Comparison of ENCODE assay signal across 8 cellular contexts in the genomic region with DNA sequence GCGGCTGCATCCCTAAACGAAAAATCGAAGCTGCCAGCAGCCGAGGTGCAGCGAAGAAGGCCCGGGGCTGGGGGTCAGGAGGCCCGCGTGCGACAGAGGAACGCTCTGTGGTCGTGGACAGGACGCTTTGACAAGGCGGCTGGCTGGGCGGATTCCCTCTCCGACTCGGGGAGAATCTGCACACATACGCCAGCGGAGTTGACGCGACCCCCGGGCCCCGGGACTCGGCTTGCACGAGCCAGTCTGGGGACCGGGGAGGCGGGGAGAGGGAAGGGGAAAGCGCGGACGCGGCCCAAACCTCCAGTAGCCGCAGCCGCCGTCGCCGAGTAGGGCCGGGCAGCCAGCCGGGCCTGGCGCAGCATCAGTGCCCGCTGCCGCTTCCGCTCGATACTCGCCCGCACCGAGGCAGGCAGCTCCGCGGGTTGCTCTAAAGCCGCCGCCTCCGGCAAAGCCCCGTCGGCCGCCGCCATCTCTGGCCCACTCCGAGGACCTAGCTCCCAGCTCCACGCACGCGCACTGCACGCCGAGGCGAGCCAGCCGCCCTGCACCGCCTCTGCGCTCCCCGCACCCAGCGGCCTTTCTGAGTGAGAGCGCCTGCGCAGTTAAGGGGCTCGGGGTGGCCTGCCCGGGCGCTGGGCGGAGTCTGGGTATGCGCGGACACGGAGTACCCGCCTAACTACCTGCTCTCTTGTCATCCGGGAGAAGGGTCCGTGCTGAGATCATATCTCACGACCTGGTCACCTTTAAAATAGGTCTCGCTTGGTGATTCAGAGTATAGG. TPM values are rescaled to one million over a fixed set of nuclear protein-coding genes. Genes with fewer than 3 reads are reported as not detected.
DNase-seq lines count a peak whose midpoint lies in the region; ATAC-seq lines count a peak whose summit lies in the region.

A gene (minus strand): TSS at position 518 of the 779 bp plus-strand sequence. CDS start 48 bp downstream, at position 470.

- DNase-seq in Caki2 (ENCODE audit: low read depth) (peak; percentile 87), HUDEP-2 (lab: John Stamatoyannopoulos, UW; ENCODE audit: unreplicated experiment in 76 of 76) (peak in 75 of 76 experiments; percentile 45 to 95 (median 88)), NOMO-1 treated with dmso at 0.1 percent for 144 hours (lab: John Stamatoyannopoulos, UW; ENCODE audit: unreplicated experiment) (peak; percentile 83)
- DNase-seq in activated CD8-positive, alpha-beta memory T cell treated with anti-CD3 and anti-CD28 coated beads, Interleukin-2, amount 50 U/mL, for 1 hour (ENCODE audit: extremely low read depth), result peak; percentile 92
- peak; percentile 91 for DNase-seq in stimulated activated CD8-positive, alpha-beta memory T cell treated with anti-CD3 and anti-CD28 coated beads, Interleukin-15, amount 100 ng/mL, for 24 hours (ENCODE audit: low read depth)

- H3K27ac ChIP-seq in mesodermal cell (ENCODE audit: low read depth, low read length, severe bottlenecking), result peak within 1 kb of the TSS; percentile 72

- H3K4me1 ChIP-seq in endocrine pancreas (ENCODE audit: control insufficient read depth, insufficient read depth, low read length), result peaks cover 19% of the 10 kb centered on the region
- H3K4me1 ChIP-seq in mesodermal cell (ENCODE audit: control insufficient read depth, insufficient read depth, low read length, poor library complexity, severe bottlenecking), result peaks cover 6% of the 10 kb centered on the region

- H3K27me3 ChIP-seq in endocrine pancreas (ENCODE audit: control insufficient read depth, insufficient read depth, low read length), result no peaks in the 10 kb centered on the region

- H3K9me3 ChIP-seq in endocrine pancreas (ENCODE audit: control insufficient read depth, low read length), result no peaks in the 10 kb centered on the region
- H3K9me3 ChIP-seq in mesodermal cell (ENCODE audit: control insufficient read depth, low read length), result no peaks in the 10 kb centered on the region

- in situ Hi-C loops in Caki2 (cut with HindIII; ENCODE audit: low pct_unique_long_range_greater_than_20kb, low sequenced_read_pairs), result no loop called here

- peak; percentile 83 for ATAC-seq in GM21381 (IDR thresholded peaks at IDR 0.05; ENCODE audit: unreplicated experiment)

- peak within 1 kb of the TSS; percentile 93 for H3K4me3 ChIP-seq in endocrine pancreas (ENCODE audit: control insufficient read depth, insufficient read depth, low read length)
- peak within 1 kb of the TSS; percentile 69 for H3K4me3 ChIP-seq in mesodermal cell (ENCODE audit: extremely low read depth, insufficient read depth, low read length, poor library complexity, severe bottlenecking)

- peak within 1 kb of the TSS; percentile 68 for H3K9ac ChIP-seq in endocrine pancreas (ENCODE audit: control insufficient read depth, insufficient read depth, low read length)

- H3K36me3 ChIP-seq in endocrine pancreas (ENCODE audit: control insufficient read depth, insufficient read depth, low read length) (no peaks in the 10 kb centered on the region), mesodermal cell (ENCODE audit: control insufficient read depth, insufficient read depth, low read length) (no peaks in the 10 kb centered on the region)

- 1% methylated on average over 63 to 74 of the region's 80 CpGs for WGBS in mesodermal cell (ENCODE audit: insufficient coverage in 2 of 2), 2 experiments

RNA-seq across cellular contexts. Expression of the gene that starts here (rescaled TPM):
- total RNA-seq in Caki2 (2014; rRNA removed; shearing (Covaris generic); ENCODE audit: low replicate concordance), result 0.81 and 7.7 TPM in 2 replicates
- polyA plus RNA-seq in mesodermal cell (2013, experiment 1 of 2), result 8.1 TPM
- polyA plus RNA-seq in mesodermal cell (2013, experiment 2 of 2), result 10.3 TPM

Comparison
In these comparisons a context has a peak if more than half of its experiments do, and no peak if none do; other contexts are left out.
1. Peak in every context shown above with its lines: DNase-seq, ATAC-seq, H3K4me3 ChIP-seq and H3K27ac ChIP-seq.